ENCODE assay signal across 29 cellular contexts in genomic region chr4:30832652-30833051, GRCh38.
"Had no signal": no experiment of that assay in that cellular context is flagged by ENCODE, and none has a peak within 500 bp of the region (broad histone marks: within the 10 kb centered on the region; RNA-seq: fewer than 3 reads in every experiment).

No MANE protein-coding gene starts in this region.

- H3K9me3 Mint-ChIP-seq: activated CD4-positive, alpha-beta T cell treated with anti-CD3 and anti-CD28 coated beads, Interleukin-2, amount 10 ng/mL, durations not matched to agents 24 days and 14 days; activated naive CD8-positive, alpha-beta T cell treated with anti-CD3 and anti-CD28 coated beads, Interleukin-2, amount 10 ng/mL, durations not matched to agents 7 days and 5 days; T-helper 1 cell treated with Interleukin-12 subunit alpha and Interleukin-12 subunit beta and Interleukin-4 antibody, amounts not matched to agents 30 μg/mL and 1 μg/mL, for 36 hours had no signal

- H3K27me3 Mint-ChIP-seq: activated CD4-positive, alpha-beta T cell treated with anti-CD3 and anti-CD28 coated beads, Interleukin-2, amount 10 ng/mL, durations not matched to agents 24 days and 14 days; activated naive CD4-positive, alpha-beta T cell treated with anti-CD3 and anti-CD28 coated beads, Interleukin-2, amount 50 U/mL, for 24 hours; activated naive CD8-positive, alpha-beta T cell treated with anti-CD3 and anti-CD28 coated beads, Interleukin-2, amount 10 ng/mL, durations not matched to agents 7 days and 5 days; activated T-cell treated with anti-CD3 and anti-CD28 coated beads, Interleukin-2, amount 50 U/mL, for 24 hours had no signal

- ATAC-seq: activated CD8-positive, alpha-beta T cell treated with anti-CD3 and anti-CD28 coated beads, Interleukin-2, amount 10 ng/mL, durations not matched to agents 7 days and 5 days; Right ventricle myocardium inferior had no signal

- H3K36me3 ChIP-seq: ascending aorta had no signal

- H2AFZ ChIP-seq: PC-9 had no signal

- H3K4me3 ChIP-seq: ascending aorta, PC-9 had no signal

- H3K4me1 Mint-ChIP-seq: activated CD4-positive, alpha-beta T cell treated with anti-CD3 and anti-CD28 coated beads, Interleukin-2, amount 10 ng/mL, durations not matched to agents 24 days and 14 days; activated naive CD4-positive, alpha-beta T cell treated with anti-CD3 and anti-CD28 coated beads, Interleukin-2, amount 50 U/mL, for 24 hours; activated naive CD8-positive, alpha-beta T cell treated with anti-CD3 and anti-CD28 coated beads, Interleukin-2, amount 10 ng/mL, durations not matched to agents 7 days and 5 days had no signal

- H3K27ac ChIP-seq: ascending aorta, KMS-11, PC-9, RWPE1 had no signal

- H3K27me3 ChIP-seq: ascending aorta had no signal

- H3K9me3 ChIP-seq: ascending aorta had no signal

- H3K27ac Mint-ChIP-seq: activated CD4-positive, alpha-beta T cell treated with anti-CD3 and anti-CD28 coated beads, Interleukin-2, amount 10 ng/mL, durations not matched to agents 24 days and 14 days; activated CD8-positive, alpha-beta T cell treated with anti-CD3 and anti-CD28 coated beads, Interleukin-2, amount 10 ng/mL, durations not matched to agents 7 days and 5 days; activated naive CD4-positive, alpha-beta T cell treated with anti-CD3 and anti-CD28 coated beads, Interleukin-2, amount 50 U/mL, for 24 hours; activated naive CD8-positive, alpha-beta T cell treated with anti-CD3 and anti-CD28 coated beads, Interleukin-2, amount 10 ng/mL, durations not matched to agents 7 days and 5 days; activated T-cell treated with anti-CD3 and anti-CD28 coated beads, Interleukin-2, amount 50 U/mL, for 24 hours; activated T-helper 2 cell treated with anti-CD3 and anti-CD28 coated beads, Interferon-gamma antibody, Interleukin-2, Interleukin-4, amounts not matched to agents 10 μg/mL and 5 μg/mL and 100 μg/mL, durations not matched to agents 14 hours and 24 hours and 36 hours; T-helper 1 cell treated with Interleukin-12 subunit alpha and Interleukin-12 subunit beta and Interleukin-4 antibody, amounts not matched to agents 30 μg/mL and 1 μg/mL, for 36 hours; T-helper 2 cell treated with Interferon-gamma antibody and Interleukin-4, amounts not matched to agents 5 μg/mL and 100 μg/mL, for 36 hours had no signal

- H3K4me3 Mint-ChIP-seq: activated CD4-positive, alpha-beta T cell treated with anti-CD3 and anti-CD28 coated beads, Interleukin-2, amount 10 ng/mL, durations not matched to agents 24 days and 14 days; activated CD8-positive, alpha-beta T cell treated with anti-CD3 and anti-CD28 coated beads, Interleukin-2, amount 10 ng/mL, durations not matched to agents 7 days and 5 days; activated naive CD4-positive, alpha-beta T cell treated with anti-CD3 and anti-CD28 coated beads, Interleukin-2, amount 50 U/mL, for 24 hours; activated naive CD8-positive, alpha-beta T cell treated with anti-CD3 and anti-CD28 coated beads, Interleukin-2, amount 10 ng/mL, durations not matched to agents 7 days and 5 days; activated T-cell treated with anti-CD3 and anti-CD28 coated beads, Interleukin-2, amount 50 U/mL, for 24 hours; T-helper 1 cell treated with Interleukin-12 subunit alpha and Interleukin-12 subunit beta and Interleukin-4 antibody, amounts not matched to agents 30 μg/mL and 1 μg/mL, for 36 hours; T-helper 2 cell treated with Interferon-gamma antibody and Interleukin-4, amounts not matched to agents 5 μg/mL and 100 μg/mL, for 36 hours had no signal

- H3K4me2 ChIP-seq: KMS-11, PC-9 had no signal

- H3K9ac ChIP-seq: KMS-11 had no signal

- DNase-seq: activated CD4-positive, alpha-beta T cell treated with anti-CD3 and anti-CD28 coated beads, Interleukin-2, amount 10 ng/mL, durations not matched to agents 24 days and 14 days; activated CD4-positive, alpha-beta T cell treated with anti-CD3 and anti-CD28 coated beads, Interleukin-2, amount 50 U/mL, for 4 hours; activated CD8-positive, alpha-beta T cell treated with anti-CD3 and anti-CD28 coated beads, Interleukin-2, amount 10 ng/mL, durations not matched to agents 7 days and 5 days; activated gamma-delta T cell; activated naive CD4-positive, alpha-beta T cell treated with Interleukin-2 at 50 U/mL for 16 hours; activated naive CD8-positive, alpha-beta T cell treated with anti-CD3 and anti-CD28 coated beads, Interleukin-2, amount 10 ng/mL, durations not matched to agents 7 days and 5 days; activated T-cell treated with anti-CD3 and anti-CD28 coated beads, Interleukin-2, amount 50 U/mL, for 24 hours; amygdala; cerebellar nuclear complex; MM.1S; MV-4-11; NCI-H1092; NCI-H1436 treated with DMSO at 0.1 percent for 48 hours; NCI-H1694 treated with DMSO at 0.1 percent for 48 hours; NCI-H2029; NCI-H345; NCI-H526; NCI-H748 treated with DMSO at 0.1 percent for 48 hours; NK-92 treated with Interleukin-12 subunit alpha and Interleukin-12 subunit beta, amount 100 ng/mL, for 24 hours; PC-9; SIG-M5 had no signal

- H3K36me3 Mint-ChIP-seq: activated naive CD4-positive, alpha-beta T cell treated with anti-CD3 and anti-CD28 coated beads, Interleukin-2, amount 50 U/mL, for 24 hours; activated naive CD8-positive, alpha-beta T cell treated with anti-CD3 and anti-CD28 coated beads, Interleukin-2, amount 10 ng/mL, durations not matched to agents 7 days and 5 days had no signal
